ENCODE assay signal across 8 cellular contexts in genomic region chr19:2477141-2477710, GRCh38. TPM values are rescaled to one million over a fixed set of nuclear protein-coding genes. Genes with fewer than 3 reads are reported as not detected.
DNase-seq lines count a peak whose midpoint lies in the region; ATAC-seq, FAIRE-seq and TF ChIP-seq lines count a peak whose summit lies in the region.

No MANE protein-coding gene starts in this region.

- TF ChIP-seq CTCF in H1 (IDR thresholded peaks at IDR 0.05; ENCODE audit: control extremely low read depth in 1 of 3, insufficient read depth in 1 of 3, low read depth in 1 of 3, low read length in 3 of 3) (no peak), uterus (IDR thresholded peaks at IDR 0.05) (no peak)

- H4K5ac ChIP-seq in H1 (ENCODE audit: insufficient read length, low read depth, low read length) = no peak overlapping the region

- peak overlapping the region; percentile 87 to 94 for H3K4me2 ChIP-seq in H1 (ENCODE audit: insufficient read depth in 1 of 2, low read depth in 2 of 2, low read length in 2 of 2)

- no peak overlapping the region for H2BK120ac ChIP-seq in H1 (replicated peaks; ENCODE audit: low read depth, low read length)

- no peak for ATAC-seq in GM19452 (IDR thresholded peaks at IDR 0.05; ENCODE audit: unreplicated experiment)
- ATAC-seq in GM21723 (IDR thresholded peaks at IDR 0.05; ENCODE audit: unreplicated experiment) = no peak

- TF ChIP-seq POLR2A in GM12892 (IDR thresholded peaks at IDR 0.05; ENCODE audit: low read depth, low read length) = no peak
- TF ChIP-seq POLR2A in H1 (IDR thresholded peaks at IDR 0.05; ENCODE audit: control extremely low read depth in 1 of 2, low read depth in 2 of 2, low read length in 2 of 2) = no peak
- TF ChIP-seq POLR2A in uterus (IDR thresholded peaks at IDR 0.05) = no peak

- peaks cover 10 to 40% (median 34%) of the 10 kb centered on the region in 4 experiments for H3K27me3 ChIP-seq in H1 (replicated peaks in 1 of 4; ENCODE audit: control insufficient read depth in 3 of 4, extremely low read depth in 1 of 4, insufficient read depth in 3 of 4, low read length in 3 of 4)
- no peaks in the 10 kb centered on the region for H3K27me3 ChIP-seq in mucosa of rectum (ENCODE audit: control insufficient read depth in 2 of 2, insufficient read depth in 2 of 2, low read length in 2 of 2)
- no peaks in the 10 kb centered on the region for H3K27me3 ChIP-seq in uterus

- H2BK15ac ChIP-seq in H1 (ENCODE audit: low read length) = no peak overlapping the region

- H2BK5ac ChIP-seq in H1 (ENCODE audit: low read depth, low read length) = no peak overlapping the region

- no peak overlapping the region for H4K91ac ChIP-seq in H1 (replicated peaks; ENCODE audit: insufficient read length, low read length)

- H4K20me1 ChIP-seq in H1 (replicated peaks in 1 of 2; ENCODE audit: control insufficient read depth in 1 of 2, insufficient read depth in 2 of 2, low read length in 2 of 2) = peaks cover 12% of the 10 kb centered on the region in 2 experiments

- peaks cover 0 to 14% (median 13%) of the 10 kb centered on the region in 4 experiments; a peak in 6 of 7 replicates for H3K4me1 ChIP-seq in H1 (replicated peaks in 1 of 4; ENCODE audit: control insufficient read depth in 3 of 4, insufficient read depth in 4 of 4, low read length in 3 of 4)
- H3K4me1 ChIP-seq in mucosa of rectum (ENCODE audit: control insufficient read depth in 2 of 2, insufficient read depth in 2 of 2, low read length in 2 of 2) = peaks cover 27 to 33% of the 10 kb centered on the region in 2 donors
- peaks cover 0 to 16% of the 10 kb centered on the region in 2 donors for H3K4me1 ChIP-seq in uterus

- H3K23me2 ChIP-seq in H1 (ENCODE audit: low read depth, low read length) = peaks cover 22% of the 10 kb centered on the region; the same call in 1 of the 2 replicates

- FAIRE-seq in GM12892 (lab: Jason Lieb, UNC) (peak; percentile 68), H1 (lab: Jason Lieb, UNC) (no peak)

- CTCF ChIA-PET in H1 (lab: Charles Lee; ENCODE audit: partially characterized antibody) = interaction anchor here (0.6 to 8.0 kb wide), 21 partner anchors 22 to 1939 kb away, joined by 3 to 96 read pairs (median 4); no protein-coding TSS in a partner anchor

- H2AFZ ChIP-seq in H1 (ENCODE audit: low read length) = no peak overlapping the region

- no peak overlapping the region for H3K27ac ChIP-seq in H1 (ENCODE audit: low read depth, low read length)
- peak overlapping the region; percentile 79 to 91 for H3K27ac ChIP-seq in mucosa of rectum (ENCODE audit: low read depth in 2 of 2, low read length in 2 of 2)
- peak overlapping the region; percentile 84 to 89 for H3K27ac ChIP-seq in uterus

- H3K9ac ChIP-seq in H1 (replicated peaks in 1 of 4; ENCODE audit: extremely low read depth in 1 of 4, low read depth in 3 of 4, low read length in 3 of 4) = peak overlapping the region in 1 of 4 experiments; percentile 16; a peak in 1 of 7 replicates
- H3K9ac ChIP-seq in mucosa of rectum (ENCODE audit: low read depth in 1 of 2, low read length in 2 of 2) = peak overlapping the region; percentile 80 to 85

- no peak for TF ChIP-seq EP300 in H1 (IDR thresholded peaks at IDR 0.05; ENCODE audit: borderline replicate concordance in 1 of 2, low read depth in 2 of 2, low read length in 2 of 2)

- DNase-seq in GM12892 (ENCODE audit: insufficient read length) (no peak), T-helper 9 cell (peak; percentile 32), H1 (ENCODE audit: low read depth in 1 of 2, low spot score in 2 of 2) (peak in 1 of 2 experiments; percentile 63), uterus (peak; percentile 39 to 45), KG1 (lab: John Stamatoyannopoulos, UW) (no peak)

- WGBS in H1 (ENCODE audit: extremely low coverage in 1 of 2, insufficient coverage in 1 of 2, insufficient read length in 1 of 2, insufficient replicate concordance in 2 of 2, low coverage in 1 of 2, low lambda C conversion rate in 2 of 2, missing lambda C conversion rate in 1 of 2), 2 experiments = 7% methylated on average over 26 of the region's 27 CpGs; no CpG with 5 or more reads in 1 of the 2 experiments

- H3K9me3 ChIP-seq in H1 (ENCODE audit: insufficient read depth in 2 of 2, low read depth in 1 of 2, low read length in 1 of 2) (peaks cover 0 to 2% of the 10 kb centered on the region in 2 experiments; a peak in 2 of 4 replicates), mucosa of rectum (ENCODE audit: control insufficient read depth in 2 of 2, low read length in 2 of 2) (no peaks in the 10 kb centered on the region), uterus (no peaks in the 10 kb centered on the region)

- no peak overlapping the region for H3K14ac ChIP-seq in H1 (ENCODE audit: insufficient read length)

- no peak overlapping the region for H2BK20ac ChIP-seq in H1 (ENCODE audit: low read length)

- no peak overlapping the region for H3K56ac ChIP-seq in H1 (replicated peaks; ENCODE audit: insufficient read length, low read depth, low read length)

- intact Hi-C loops in uterus (cut with DNase I; ENCODE audit: low total_unique reads) = loop anchor here (5.0 to 10.0 kb wide), 2 partner anchors 65 to 98 kb away; no protein-coding TSS in a partner anchor

- H3K4ac ChIP-seq in H1 (replicated peaks; ENCODE audit: insufficient read length, low read depth, low read length) = no peak overlapping the region

- peak overlapping the region; percentile 56 to 81 (median 76) for H3K4me3 ChIP-seq in H1 (ENCODE audit: extremely low read depth in 1 of 4, insufficient read depth in 2 of 4, low read depth in 3 of 4, low read length in 4 of 4)
- peak overlapping the region; percentile 96 to 98 for H3K4me3 ChIP-seq in mucosa of rectum (ENCODE audit: low read length in 2 of 2)
- H3K4me3 ChIP-seq in uterus = peak overlapping the region; percentile 64 to 70

- H3K36me3 ChIP-seq in H1 (ENCODE audit: control insufficient read depth in 2 of 4, insufficient read depth in 4 of 4, low read length in 3 of 4) = peaks cover 0 to 5% (median 0%) of the 10 kb centered on the region in 4 experiments; a peak in 1 of 8 replicates
- H3K36me3 ChIP-seq in mucosa of rectum (ENCODE audit: control insufficient read depth in 2 of 2, insufficient read depth in 2 of 2, low read length in 2 of 2) = no peaks in the 10 kb centered on the region
- no peaks in the 10 kb centered on the region for H3K36me3 ChIP-seq in uterus

- TF ChIP-seq RAD21 in H1 (IDR thresholded peaks at IDR 0.05 in 1 of 2, conservative IDR thresholded peaks at IDR 0.05 in 1 of 2; ENCODE audit: low read depth in 2 of 2, low read length in 2 of 2) = no peak

- POLR2A ChIA-PET in H1 (lab: Charles Lee; ENCODE audit: partially characterized antibody) = interaction anchor here (0.8 to 9.2 kb wide), 56 partner anchors 8 to 1508 kb away, joined by 3 to 216 read pairs (median 6); partner anchors contain the start of genes EEF2, LMNB2, SLC39A3 and ZNF555

- no peak overlapping the region; the same call in 1 of the 2 replicates for H4K8ac ChIP-seq in H1 (ENCODE audit: extremely low read depth, insufficient read depth, low read length)

- peaks cover 4% of the 10 kb centered on the region; the same call in 1 of the 2 replicates for H3K79me1 ChIP-seq in H1 (ENCODE audit: low read depth, low read length)

- no peak overlapping the region; the same call in 1 of the 2 replicates for H3K18ac ChIP-seq in H1 (ENCODE audit: extremely low read depth, low read length)

- peaks cover 0 to 7% of the 10 kb centered on the region in 2 experiments; a peak in 1 of 4 replicates for H3K79me2 ChIP-seq in H1 (ENCODE audit: control insufficient read depth in 1 of 2, insufficient read depth in 2 of 2, low read length in 2 of 2)

- H2BK12ac ChIP-seq in H1 (ENCODE audit: low read depth, low read length) = no peak overlapping the region

- no peak overlapping the region for H3K23ac ChIP-seq in H1 (ENCODE audit: insufficient read length)

- no peak overlapping the region for H2AK5ac ChIP-seq in H1 (ENCODE audit: low read depth, low read length)

TF ChIP-seq in H1, 55 proteins besides CTCF, POLR2A, EP300 and RAD21 (continues in another document):
- 0 out of 2 replicates have a peak, but pooled peaks have one; percentile 43 for TF ChIP-seq SUZ12 (IDR thresholded peaks at IDR 0.05; ENCODE audit: low read length)

RNA-seq across cellular contexts. Expression of gene GADD45B, which starts 1.3 kb away (rescaled TPM):
- 68.1 TPM for polyA plus RNA-seq in GM12892 (2012; ENCODE audit: missing spikeins)
- total RNA-seq in H1 (2021; fragmentation: NEBNext Ultra II Directional; extraction: Animal tissue kit (Norgen Biotek cat#: 25700)) = 11.0 and 11.4 TPM in 2 replicates
- polyA plus RNA-seq in H1 (2011; rRNA removed) = 7.4 and 12.1 TPM in 2 replicates
- 12.6 TPM for polyA plus RNA-seq in H1 (2011; cell fraction: cytosol; rRNA removed)
- 18.4 TPM for polyA plus RNA-seq in H1 (2011; cell fraction: nucleus; rRNA removed)
- 4.8 to 6.5 TPM (median 5.8 TPM) in 4 replicates for polyA plus RNA-seq in H1 (2012, experiment 1 of 2)
- 5.3 TPM for polyA plus RNA-seq in H1 (2012, experiment 2 of 2)
- 7.8 TPM for polyA plus RNA-seq in H1 (2013, experiment 1 of 2)
- polyA plus RNA-seq in H1 (2013, experiment 2 of 2) = 8.5 TPM
- 7.5 and 8.3 TPM in 2 replicates for polyA minus RNA-seq in H1 (2011; rRNA and poly(A)+ RNA removed)
- 13.9 TPM for polyA minus RNA-seq in H1 (2011; cell fraction: cytosol; rRNA and poly(A)+ RNA removed)
- polyA minus RNA-seq in H1 (2011; cell fraction: nucleus; rRNA and poly(A)+ RNA removed) = 47.7 TPM
- total RNA-seq in uterus = 10 to 100 TPM; 17.6 to 68.2 (median 38.0) TPM

RNA-seq across cellular contexts. Expression of gene LMNB2, which starts 20.5 kb away (rescaled TPM):
- polyA plus RNA-seq in GM12892 (2012; ENCODE audit: missing spikeins) = 30.5 TPM
- total RNA-seq in H1 (2021; fragmentation: NEBNext Ultra II Directional; extraction: Animal tissue kit (Norgen Biotek cat#: 25700)) = 177 and 179 TPM in 2 replicates
- polyA plus RNA-seq in H1 (2011; rRNA removed) = 287 and 360 TPM in 2 replicates
- 196 TPM for polyA plus RNA-seq in H1 (2011; cell fraction: cytosol; rRNA removed)
- polyA plus RNA-seq in H1 (2011; cell fraction: nucleus; rRNA removed) = 187 TPM
- 154 to 165 TPM (median 162 TPM) in 4 replicates for polyA plus RNA-seq in H1 (2012, experiment 1 of 2)
- 174 TPM for polyA plus RNA-seq in H1 (2012, experiment 2 of 2)
- polyA plus RNA-seq in H1 (2013, experiment 1 of 2) = 97.9 TPM
- polyA plus RNA-seq in H1 (2013, experiment 2 of 2) = 98.3 TPM
- polyA minus RNA-seq in H1 (2011; rRNA and poly(A)+ RNA removed) = 105 and 122 TPM in 2 replicates
- 69.9 TPM for polyA minus RNA-seq in H1 (2011; cell fraction: cytosol; rRNA and poly(A)+ RNA removed)
- 36.0 TPM for polyA minus RNA-seq in H1 (2011; cell fraction: nucleus; rRNA and poly(A)+ RNA removed)
- total RNA-seq in uterus = 10 to 100 TPM; 10.3 to 75.7 (median 17.1) TPM

RNA-seq across cellular contexts. Expression of gene TIMM13, which starts 49.8 kb away (rescaled TPM):
- 16.9 TPM for polyA plus RNA-seq in GM12892 (2012; ENCODE audit: missing spikeins)
- total RNA-seq in H1 (2021; fragmentation: NEBNext Ultra II Directional; extraction: Animal tissue kit (Norgen Biotek cat#: 25700)) = 275 and 277 TPM in 2 replicates
- 270 and 410 TPM in 2 replicates for polyA plus RNA-seq in H1 (2011; rRNA removed)
- 254 TPM for polyA plus RNA-seq in H1 (2011; cell fraction: cytosol; rRNA removed)
- 186 TPM for polyA plus RNA-seq in H1 (2011; cell fraction: nucleus; rRNA removed)
- 148 to 224 TPM (median 214 TPM) in 4 replicates for polyA plus RNA-seq in H1 (2012, experiment 1 of 2)
- 148 TPM for polyA plus RNA-seq in H1 (2012, experiment 2 of 2)
- 160 TPM for polyA plus RNA-seq in H1 (2013, experiment 1 of 2)
- polyA plus RNA-seq in H1 (2013, experiment 2 of 2) = 179 TPM
- 17.5 and 28.6 TPM in 2 replicates for polyA minus RNA-seq in H1 (2011; rRNA and poly(A)+ RNA removed)
- 87.3 TPM for polyA minus RNA-seq in H1 (2011; cell fraction: cytosol; rRNA and poly(A)+ RNA removed)
- polyA minus RNA-seq in H1 (2011; cell fraction: nucleus; rRNA and poly(A)+ RNA removed) = 60.6 TPM
- total RNA-seq in uterus = 10 to 100 TPM in 3 of 4 donors, 1 to 10 TPM in 1; 6.5 to 53.8 (median 31.9) TPM

Comparison
In these comparisons a context has a peak if more than half of its experiments do, and no peak if none do; other contexts are left out.
1. DNase-seq: peak in T-helper 9 cell (single experiment) and uterus (2 of 2); none in GM12892 (single experiment) and KG1 (single experiment).
2. Peak in every context shown above with its lines, with median percentiles within 50 percentile points of each other: H3K4me3 ChIP-seq.